Comparison of ENCODE assay signal across 14 cellular contexts in genomic region chr5:90014420-90014819, GRCh38.
A peak's percentile ranks its signal among the peaks of the same experiment; 100 is the strongest.
DNase-seq lines count a peak whose midpoint lies in the region; ATAC-seq, FAIRE-seq and TF ChIP-seq lines count a peak whose summit lies in the region.
"Had no signal": no experiment of that assay in that cellular context is flagged by ENCODE, and none has a peak within 500 bp of the region (broad histone marks: within the 10 kb centered on the region; RNA-seq: fewer than 3 reads in every experiment).

No MANE protein-coding gene starts in this region.

- H3K4me1 ChIP-seq in left lung (peaks cover 0 to 8% of the 10 kb centered on the region in 2 donors), vagina (no peaks in the 10 kb centered on the region)
- H3K4me1 ChIP-seq: psoas muscle, tibial nerve had no signal

- H3K4me3 ChIP-seq in left lung (no peak overlapping the region), vagina (no peak overlapping the region)
- H3K4me3 ChIP-seq: psoas muscle, tibial nerve had no signal

- H3K27me3 Mint-ChIP-seq in type B pancreatic cell, result no peaks in the 10 kb centered on the region
- H3K27me3 Mint-ChIP-seq: activated CD8-positive, alpha-beta T cell treated with anti-CD3 and anti-CD28 coated beads for 36 hours; memory B cell had no signal

- no peak overlapping the region for H3K4me3 Mint-ChIP-seq in type B pancreatic cell
- H3K4me3 Mint-ChIP-seq: activated CD8-positive, alpha-beta T cell treated with anti-CD3 and anti-CD28 coated beads for 36 hours; memory B cell had no signal

- no peaks in the 10 kb centered on the region for H3K9me3 Mint-ChIP-seq in type B pancreatic cell
- H3K9me3 Mint-ChIP-seq: activated CD8-positive, alpha-beta T cell treated with anti-CD3 and anti-CD28 coated beads for 36 hours; memory B cell had no signal

- TF ChIP-seq CTCF in type B pancreatic cell (conservative IDR thresholded peaks at IDR 0.05) (no peak), left lung (IDR thresholded peaks at IDR 0.05) (no peak), vagina (IDR thresholded peaks at IDR 0.05) (no peak)

- H3K36me3 Mint-ChIP-seq in type B pancreatic cell, result no peaks in the 10 kb centered on the region
- H3K36me3 Mint-ChIP-seq: memory B cell had no signal

- H3K27me3 ChIP-seq in left lung (no peaks in the 10 kb centered on the region), vagina (no peaks in the 10 kb centered on the region)
- H3K27me3 ChIP-seq: tibial nerve had no signal

- H3K27ac ChIP-seq in left lung (no peak overlapping the region), vagina (no peak overlapping the region)
- H3K27ac ChIP-seq: psoas muscle, tibial nerve had no signal

- TF ChIP-seq POLR2A in GM12892 (IDR thresholded peaks at IDR 0.05; ENCODE audit: low read depth, low read length), result no peak
- no peak for TF ChIP-seq POLR2A in vagina (IDR thresholded peaks at IDR 0.05)

- FAIRE-seq in GM12892 (lab: Jason Lieb, UNC), result peak; percentile 92
- FAIRE-seq: endometrium had no signal

- no peak overlapping the region for H3K27ac Mint-ChIP-seq in type B pancreatic cell
- H3K27ac Mint-ChIP-seq: activated CD8-positive, alpha-beta T cell treated with anti-CD3 and anti-CD28 coated beads for 36 hours; memory B cell had no signal

- no peaks in the 10 kb centered on the region for H3K9me3 ChIP-seq in left lung
- no peaks in the 10 kb centered on the region for H3K9me3 ChIP-seq in vagina
- H3K9me3 ChIP-seq: psoas muscle, tibial nerve had no signal

- ATAC-seq in GM19397 (IDR thresholded peaks at IDR 0.05; ENCODE audit: unreplicated experiment) (peak; percentile 87), HG02759 (IDR thresholded peaks at IDR 0.05; ENCODE audit: unreplicated experiment) (peak; percentile 80), HG03439 (IDR thresholded peaks at IDR 0.05; ENCODE audit: unreplicated experiment) (peak; percentile 79), left lung (no peak)
- ATAC-seq: activated CD8-positive, alpha-beta T cell treated with anti-CD3 and anti-CD28 coated beads for 36 hours; psoas muscle had no signal

- intact Hi-C loops in left lung (cut with DNase I) (no loop called here), vagina (cut with DNase I) (no loop called here)

- no peak for DNase-seq in GM12892 (ENCODE audit: insufficient read length)
- DNase-seq in type B pancreatic cell (ENCODE audit: extremely low spot score, unreplicated experiment), result no peak
- DNase-seq in left lung, result no peak
- no peak for DNase-seq in 8988T
- no peak for DNase-seq in vagina (ENCODE audit: extremely low spot score in 2 of 2)
- DNase-seq: activated CD8-positive, alpha-beta T cell treated with anti-CD3 and anti-CD28 coated beads for 36 hours; NCI-H748 treated with DMSO at 0.1 percent for 48 hours; psoas muscle had no signal

- H3K4me1 Mint-ChIP-seq in type B pancreatic cell (ENCODE audit: unreplicated experiment), result no peaks in the 10 kb centered on the region

- H3K36me3 ChIP-seq in left lung (no peaks in the 10 kb centered on the region), vagina (no peaks in the 10 kb centered on the region)
- H3K36me3 ChIP-seq: tibial nerve had no signal
